Comparison of ENCODE assay signal across 8 cellular contexts in genomic region chr9:137745541-137745991, GRCh38.
DNase-seq lines count a peak whose midpoint lies in the region; ATAC-seq and TF ChIP-seq lines count a peak whose summit lies in the region.

No MANE protein-coding gene starts in this region.

- H2AFZ ChIP-seq in OCI-LY7 (ENCODE audit: low read length) (no peak overlapping the region), hepatocyte (no peak overlapping the region)

- H3K36me3 ChIP-seq in OCI-LY7 (ENCODE audit: insufficient read depth, low read length) (peaks cover 90% of the 10 kb centered on the region), hepatocyte (replicated peaks; ENCODE audit: insufficient read depth, low read depth) (no peaks in the 10 kb centered on the region)

- ATAC-seq in GM18868 (IDR thresholded peaks at IDR 0.05; ENCODE audit: unreplicated experiment) (peak; percentile 73), HG03064 (IDR thresholded peaks at IDR 0.05; ENCODE audit: low read depth, unreplicated experiment) (peak; percentile 59)

- no TSS peak for BruUV-seq in OCI-LY7 (replicated peaks; lab: Mats Ljungman, UMichigan)

- no peak overlapping the region for H3K4me3 ChIP-seq in OCI-LY7 (ENCODE audit: low read depth, low read length, poor library complexity, severe bottlenecking)
- H3K4me3 ChIP-seq in hepatocyte, result no peak overlapping the region

- intact Hi-C loops in OCI-LY7 (cut with micrococcal nuclease; ENCODE audit: unreplicated experiment), result loop anchor here (2.0 kb wide), 1 partner anchor 73 kb away; no protein-coding TSS in a partner anchor

- TF ChIP-seq CTCF in OCI-LY7 (conservative IDR thresholded peaks at IDR 0.05; ENCODE audit: low read length) (no peak), hepatocyte (IDR thresholded peaks at IDR 0.05; ENCODE audit: poor library complexity) (no peak)

- H3K9me3 ChIP-seq in OCI-LY7 (ENCODE audit: low read length), result no peaks in the 10 kb centered on the region
- no peaks in the 10 kb centered on the region for H3K9me3 ChIP-seq in hepatocyte (ENCODE audit: low read depth)

- H3K27me3 ChIP-seq in hepatocyte, result no peaks in the 10 kb centered on the region

- POLR2A ChIA-PET in OCI-LY7 (lab: Charles Lee), result no interaction called here

- CTCF ChIA-PET in OCI-LY7 (lab: Charles Lee; ENCODE audit: unreplicated experiment), result interaction anchor here (0.9 to 1.6 kb wide), 2 partner anchors 15 to 72 kb away, joined by 3 read pairs; no protein-coding TSS in a partner anchor

- H3K27ac ChIP-seq in OCI-LY7 (ENCODE audit: low read depth, low read length, poor library complexity, severe bottlenecking) (peak overlapping the region; percentile 63), hepatocyte (no peak overlapping the region)

- H3K9me2 ChIP-seq in OCI-LY7 (ENCODE audit: insufficient read depth, low read length), result no peaks in the 10 kb centered on the region
- H3K9me2 ChIP-seq in hepatocyte (replicated peaks; ENCODE audit: insufficient read depth), result no peaks in the 10 kb centered on the region

- peaks cover 39% of the 10 kb centered on the region for H3K79me2 ChIP-seq in OCI-LY7 (ENCODE audit: insufficient read depth, low read depth, low read length)
- H3K79me2 ChIP-seq in hepatocyte, result peaks cover 18% of the 10 kb centered on the region

- H4K20me1 ChIP-seq in OCI-LY7 (ENCODE audit: insufficient read depth, low read length), result no peaks in the 10 kb centered on the region
- peaks cover 4% of the 10 kb centered on the region for H4K20me1 ChIP-seq in hepatocyte (ENCODE audit: insufficient read depth, poor library complexity, severe bottlenecking)

- WGBS in hepatocyte (ENCODE audit: low lambda C conversion rate, missing lambda C conversion rate), result 85% methylated on average over 10 of the region's 10 CpGs

- H3K4me2 ChIP-seq in OCI-LY7 (ENCODE audit: low read length) (peak overlapping the region; percentile 60), hepatocyte (no peak overlapping the region)

- DNase-seq in AG08396 (ENCODE audit: low spot score) (peak; percentile 39), OCI-LY7 (ENCODE audit: low spot score) (peak; percentile 85), hepatocyte (ENCODE audit: low spot score) (peak; percentile 57), T-helper 9 cell (no peak), COLO829 (ENCODE audit: low spot score) (no peak), GOT3 (lab: John Stamatoyannopoulos, UW) (no peak)

- H3K4me1 ChIP-seq in OCI-LY7 (ENCODE audit: insufficient read depth, low read length, poor library complexity, severe bottlenecking) (peaks cover 36% of the 10 kb centered on the region), hepatocyte (ENCODE audit: insufficient read depth) (no peaks in the 10 kb centered on the region)

Comparison
In these comparisons a context has a peak if more than half of its experiments do, and no peak if none do; other contexts are left out.
1. DNase-seq: peak in AG08396 (single experiment), OCI-LY7 (single experiment) and hepatocyte (single experiment); none in T-helper 9 cell (single experiment), COLO829 (single experiment) and GOT3 (single experiment).